Comparison of ENCODE assay signal across 11 cellular contexts in genomic region chr1:79006564-79006963, GRCh38. TPM values are rescaled to one million over a fixed set of nuclear protein-coding genes. Genes with fewer than 3 reads are reported as not detected.
A peak's percentile ranks its signal among the peaks of the same experiment; 100 is the strongest.
DNase-seq lines count a peak whose midpoint lies in the region; ATAC-seq lines count a peak whose summit lies in the region.
"Had no signal": no experiment of that assay in that cellular context is flagged by ENCODE, and none has a peak within 500 bp of the region (broad histone marks: within the 10 kb centered on the region; RNA-seq: fewer than 3 reads in every experiment).

Gene ADGRL4 (minus strand): TSS chr1:79006730. CDS start chr1:79006654, 76 bp downstream.

- H3K36me3 ChIP-seq in NT2/D1 (ENCODE audit: insufficient read depth, insufficient read length, low read length) (no peaks in the 10 kb centered on the region), mesodermal cell (ENCODE audit: control insufficient read depth, insufficient read depth, low read length) (no peaks in the 10 kb centered on the region), thymus (ENCODE audit: control insufficient read depth, insufficient read depth) (no peaks in the 10 kb centered on the region)

- no peak for ATAC-seq in GM21737 (IDR thresholded peaks at IDR 0.05; ENCODE audit: unreplicated experiment)
- ATAC-seq in activated T-cell treated with anti-CD3 and anti-CD28 coated beads, Interleukin-2, amount 50 U/mL, for 72 hours (replicated peaks in 1 of 2) = no peak

- peaks cover 2% of the 10 kb centered on the region in 2 donors for H3K9me3 Mint-ChIP-seq in activated T-cell treated with anti-CD3 and anti-CD28 coated beads, Interleukin-2, amount 50 U/mL, for 72 hours

- H3K36me3 Mint-ChIP-seq in activated T-cell treated with anti-CD3 and anti-CD28 coated beads, Interleukin-2, amount 50 U/mL, for 72 hours (ENCODE audit: insufficient read depth in 2 of 2) = no peaks in the 10 kb centered on the region
- H3K36me3 Mint-ChIP-seq: activated naive CD8-positive, alpha-beta T cell treated with anti-CD3 and anti-CD28 coated beads, Interleukin-2, amount 10 ng/mL, durations not matched to agents 7 days and 5 days had no signal

- H3K27ac Mint-ChIP-seq in activated T-cell treated with anti-CD3 and anti-CD28 coated beads, Interleukin-2, amount 50 U/mL, for 72 hours = no peak within 1 kb of the TSS
- H3K27ac Mint-ChIP-seq: activated naive CD8-positive, alpha-beta T cell treated with anti-CD3 and anti-CD28 coated beads, Interleukin-2, amount 10 ng/mL, durations not matched to agents 7 days and 5 days; T-helper 1 cell treated with Interleukin-12 subunit alpha and Interleukin-12 subunit beta and Interleukin-4 antibody, amounts not matched to agents 30 μg/mL and 1 μg/mL, for 36 hours had no signal

- H3K9me3 ChIP-seq in NT2/D1 (ENCODE audit: insufficient read depth, low read length) (no peaks in the 10 kb centered on the region), mesodermal cell (ENCODE audit: control insufficient read depth, low read length) (no peaks in the 10 kb centered on the region), thymus (ENCODE audit: control insufficient read depth) (no peaks in the 10 kb centered on the region)

- DNase-seq in NT2/D1 (ENCODE audit: low read depth, low spot score) (no peak), fibroblast of the conjunctiva (ENCODE audit: low read depth) (peak; percentile 14), pons (ENCODE audit: low spot score) (no peak), GM19240 (ENCODE audit: insufficient read length, low spot score) (no peak)
- DNase-seq in activated T-cell treated with anti-CD3 and anti-CD28 coated beads, Interleukin-2, amount 50 U/mL, for 72 hours = no peak
- DNase-seq: activated naive CD8-positive, alpha-beta T cell treated with anti-CD3 and anti-CD28 coated beads, Interleukin-2, amount 10 ng/mL, durations not matched to agents 7 days and 5 days; NCI-H1092 treated with DMSO at 0.1 percent for 48 hours had no signal

- H3K4me1 Mint-ChIP-seq in activated T-cell treated with anti-CD3 and anti-CD28 coated beads, Interleukin-2, amount 50 U/mL, for 72 hours (ENCODE audit: low read depth) = no peaks in the 10 kb centered on the region
- H3K4me1 Mint-ChIP-seq: activated naive CD8-positive, alpha-beta T cell treated with anti-CD3 and anti-CD28 coated beads, Interleukin-2, amount 10 ng/mL, durations not matched to agents 7 days and 5 days had no signal

- peak within 1 kb of the TSS; percentile 9 for H3K4me3 ChIP-seq in NT2/D1 (ENCODE audit: insufficient read length, low read depth)
- peak within 1 kb of the TSS; percentile 50 for H3K4me3 ChIP-seq in mesodermal cell (ENCODE audit: extremely low read depth, insufficient read depth, low read length, poor library complexity, severe bottlenecking)
- H3K4me3 ChIP-seq in thymus (ENCODE audit: low read length) = no peak within 1 kb of the TSS

- H3K4me1 ChIP-seq in NT2/D1 (ENCODE audit: insufficient read depth, insufficient read length) (no peaks in the 10 kb centered on the region), mesodermal cell (ENCODE audit: control insufficient read depth, insufficient read depth, low read length, poor library complexity, severe bottlenecking) (no peaks in the 10 kb centered on the region), thymus (ENCODE audit: control insufficient read depth, insufficient read depth, low read length) (no peaks in the 10 kb centered on the region)

- no peaks in the 10 kb centered on the region for H3K27me3 Mint-ChIP-seq in activated T-cell treated with anti-CD3 and anti-CD28 coated beads, Interleukin-2, amount 50 U/mL, for 72 hours (ENCODE audit: low read depth)

- no peaks in the 10 kb centered on the region for H3K27me3 ChIP-seq in NT2/D1 (ENCODE audit: insufficient read depth, insufficient read length)
- H3K27me3 ChIP-seq in thymus (ENCODE audit: control insufficient read depth, insufficient read depth) = no peaks in the 10 kb centered on the region

- 4 to 7% methylated on average over 29 to 31 of the region's 35 CpGs for WGBS in mesodermal cell (ENCODE audit: insufficient coverage in 2 of 2), 2 experiments
- WGBS in thymus = 28% methylated on average over 35 of the region's 35 CpGs

- H3K4me3 Mint-ChIP-seq in activated T-cell treated with anti-CD3 and anti-CD28 coated beads, Interleukin-2, amount 50 U/mL, for 72 hours = no peak within 1 kb of the TSS
- H3K4me3 Mint-ChIP-seq: activated naive CD8-positive, alpha-beta T cell treated with anti-CD3 and anti-CD28 coated beads, Interleukin-2, amount 10 ng/mL, durations not matched to agents 7 days and 5 days; T-helper 1 cell treated with Interleukin-12 subunit alpha and Interleukin-12 subunit beta and Interleukin-4 antibody, amounts not matched to agents 30 μg/mL and 1 μg/mL, for 36 hours had no signal

- H3K27ac ChIP-seq in mesodermal cell (ENCODE audit: low read depth, low read length, severe bottlenecking) (peak within 1 kb of the TSS; percentile 74), thymus (ENCODE audit: low read depth) (no peak within 1 kb of the TSS)

- H3K9ac ChIP-seq in NT2/D1 (ENCODE audit: insufficient read length, low read depth) = no peak within 1 kb of the TSS

RNA-seq across cellular contexts. Expression of gene ADGRL4, which starts in this region (rescaled TPM):
- 71.0 TPM for polyA plus RNA-seq in mesodermal cell (2013, experiment 1 of 2)
- 63.0 TPM for polyA plus RNA-seq in mesodermal cell (2013, experiment 2 of 2)
- 12.3 TPM for polyA plus RNA-seq in thymus
- not detected for total RNA-seq in activated T-cell treated with anti-CD3 and anti-CD28 coated beads, Interleukin-2, amount 50 U/mL, for 72 hours
- total RNA-seq: activated naive CD8-positive, alpha-beta T cell treated with anti-CD3 and anti-CD28 coated beads, Interleukin-2, amount 10 ng/mL, durations not matched to agents 7 days and 5 days had no signal
